Comparison of ENCODE assay signal across 9 cellular contexts in the genomic region with DNA sequence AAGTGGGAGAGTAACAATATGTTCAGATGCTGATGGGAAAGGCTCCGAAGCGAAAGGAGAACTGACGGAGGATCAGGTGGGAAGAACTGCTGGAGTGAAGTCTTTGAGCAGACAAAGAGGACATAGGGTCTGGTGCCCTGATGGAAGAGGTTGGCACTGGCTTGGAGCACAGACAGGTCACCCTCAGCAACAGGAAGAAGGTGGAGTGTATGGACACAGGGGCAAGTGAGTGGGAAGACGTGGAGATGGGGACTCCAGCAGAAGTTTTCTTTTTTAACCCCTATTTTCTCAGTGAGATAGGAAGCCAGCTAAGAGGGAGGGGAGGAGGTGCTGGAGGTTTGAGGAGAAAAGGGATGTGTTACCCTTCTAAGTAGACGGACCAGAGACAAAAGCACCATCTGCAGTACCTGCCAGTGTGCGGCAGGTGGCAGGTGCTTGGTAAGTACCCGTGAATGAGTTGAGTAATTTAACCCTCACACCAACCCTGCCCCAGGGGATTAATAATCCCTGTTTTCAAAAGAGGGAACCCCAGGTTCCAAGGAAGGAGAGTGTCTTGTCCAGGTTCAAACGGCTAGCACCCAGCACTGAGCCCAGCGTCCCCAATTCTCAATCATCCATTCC. TPM values are rescaled to one million over a fixed set of nuclear protein-coding genes. Genes with fewer than 3 reads are reported as not detected.
DNase-seq lines count a peak whose midpoint lies in the region; ATAC-seq, FAIRE-seq and TF ChIP-seq lines count a peak whose summit lies in the region.
"Had no signal": no experiment of that assay in that cellular context is flagged by ENCODE, and none has a peak within 500 bp of the region (broad histone marks: within the 10 kb centered on the region; RNA-seq: fewer than 3 reads in every experiment).

No MANE protein-coding gene starts in this region.

- H3K9me3 ChIP-seq in trophoblast cell (ENCODE audit: insufficient read depth, low read depth, low read length): no peaks in the 10 kb centered on the region

- WGBS in trophoblast cell (ENCODE audit: extremely low coverage, insufficient coverage, insufficient read length): no CpG with 5 or more reads among the region's 9 CpGs

- no peak overlapping the region for H4K12ac ChIP-seq in trophoblast cell (ENCODE audit: low read depth, low read length)

- H3K4me3 ChIP-seq in bronchial epithelial cell (ENCODE audit: low read depth, low read length): no peak overlapping the region
- no peak overlapping the region for H3K4me3 ChIP-seq in trophoblast cell (ENCODE audit: low read depth, low read length)

- no peak overlapping the region for H3K9ac ChIP-seq in trophoblast cell (ENCODE audit: low read length)

- H3K27me3 ChIP-seq in bronchial epithelial cell (ENCODE audit: control insufficient read depth, insufficient read depth, low read length): peaks cover 2% of the 10 kb centered on the region
- no peaks in the 10 kb centered on the region for H3K27me3 ChIP-seq in trophoblast cell (ENCODE audit: insufficient read depth, low read length)

- FAIRE-seq in bronchial epithelial cell (lab: Jason Lieb, UNC): no peak

- H2BK12ac ChIP-seq in trophoblast cell (ENCODE audit: low read length): no peak overlapping the region

- no peak overlapping the region for H3K27ac ChIP-seq in trophoblast cell (ENCODE audit: low read depth, low read length)

- ATAC-seq in HG02642 (IDR thresholded peaks at IDR 0.05; ENCODE audit: poor library complexity, unreplicated experiment) (no peak), HG02588 (IDR thresholded peaks at IDR 0.05; ENCODE audit: unreplicated experiment) (no peak)

- H2BK5ac ChIP-seq in trophoblast cell (ENCODE audit: low read depth, low read length, poor library complexity): no peak overlapping the region

- DNase-seq in NCI-H1105 treated with DMSO at 0.1 percent for 48 hours (lab: John Stamatoyannopoulos, UW) (peak; percentile 22), NCI-H1105 (lab: John Stamatoyannopoulos, UW) (no peak), NCI-H2196 (lab: John Stamatoyannopoulos, UW; ENCODE audit: unreplicated experiment) (peak; percentile 39), bronchial epithelial cell (ENCODE audit: low read depth) (peak; percentile 71), trophoblast cell (peak; percentile 41 to 69), midbrain (lab: John Stamatoyannopoulos, UW) (no peak)
- DNase-seq: NCI-H1048 had no signal

- H4K91ac ChIP-seq in trophoblast cell (ENCODE audit: low read depth, low read length): no peak overlapping the region

- H3K79me1 ChIP-seq in trophoblast cell (ENCODE audit: low read length): no peaks in the 10 kb centered on the region

- no peak overlapping the region for H2BK120ac ChIP-seq in trophoblast cell (ENCODE audit: insufficient read depth, low read length, poor library complexity)

- H3K4me1 ChIP-seq in trophoblast cell (ENCODE audit: control insufficient read depth in 1 of 2, insufficient read depth in 2 of 2, low read length in 2 of 2): no peaks in the 10 kb centered on the region

- H3K14ac ChIP-seq in trophoblast cell (ENCODE audit: low read length): no peak overlapping the region

- H2AK5ac ChIP-seq in trophoblast cell (ENCODE audit: low read length): no peak overlapping the region

- H3K23ac ChIP-seq in trophoblast cell (ENCODE audit: low read length): no peak overlapping the region

- H3K18ac ChIP-seq in trophoblast cell (ENCODE audit: low read length): no peak overlapping the region

- no peak overlapping the region for H2AFZ ChIP-seq in trophoblast cell (ENCODE audit: insufficient read depth, low read length, poor library complexity)

- no peak overlapping the region for H3K4ac ChIP-seq in trophoblast cell (ENCODE audit: low read depth, low read length)

- H3K36me3 ChIP-seq in bronchial epithelial cell (ENCODE audit: control insufficient read depth, insufficient read depth, low read length) (peaks cover 2% of the 10 kb centered on the region), trophoblast cell (ENCODE audit: control insufficient read depth in 1 of 2, insufficient read depth in 2 of 2, low read length in 2 of 2) (peaks cover 4 to 5% of the 10 kb centered on the region in 2 experiments)

- H4K8ac ChIP-seq in trophoblast cell (ENCODE audit: low read depth, low read length): no peak overlapping the region

- TF ChIP-seq CTCF in bronchial epithelial cell (IDR thresholded peaks at IDR 0.05; ENCODE audit: insufficient read depth, low read length, severe bottlenecking): peak; percentile 86

- no peak overlapping the region for H3K4me2 ChIP-seq in trophoblast cell (ENCODE audit: low read length)

- H3K79me2 ChIP-seq in trophoblast cell (ENCODE audit: control insufficient read depth, insufficient read depth, low read length, poor library complexity): no peaks in the 10 kb centered on the region

RNA-seq across cellular contexts. Expression of a gene that starts 11.2 kb away (rescaled TPM):
- 0.13 and 0.26 TPM in 2 replicates for total RNA-seq in bronchial epithelial cell
- 0.08 and 0.18 TPM in 2 replicates for polyA plus RNA-seq in trophoblast cell (2013)

RNA-seq across cellular contexts. Expression of a gene that starts 19.4 kb away (rescaled TPM):
- 1.1 and 3.2 TPM in 2 replicates for total RNA-seq in bronchial epithelial cell
- polyA plus RNA-seq in trophoblast cell (2013): 21.7 and 24.5 TPM in 2 replicates

RNA-seq across cellular contexts. Expression of a gene that starts 39.1 kb away (rescaled TPM):
- total RNA-seq in bronchial epithelial cell: not detected in 2 replicates
- polyA plus RNA-seq in trophoblast cell (2013): 0.18 and 0.22 TPM in 2 replicates

RNA-seq across cellular contexts. Expression of a gene that starts 48.4 kb away (rescaled TPM):
- not detected in 2 replicates for total RNA-seq in bronchial epithelial cell
- polyA plus RNA-seq in trophoblast cell (2013): not detected in 2 replicates

Comparison
In these comparisons a context has a peak if more than half of its experiments do, and no peak if none do; other contexts are left out.
1. DNase-seq: peak in NCI-H1105 treated with DMSO at 0.1 percent for 48 hours (single experiment), NCI-H2196 (single experiment), bronchial epithelial cell (single experiment) and trophoblast cell (2 of 2); none in NCI-H1105 (single experiment) and midbrain (single experiment).